In genomic region chr1:24107462-24108225, GRCh38 we compare ENCODE assay signal across 1 cellular context.
TF ChIP-seq lines count a peak whose summit lies in the region.

No MANE protein-coding gene starts in this region.

TF ChIP-seq in A549, 52 proteins besides CTCF, POLR2A, EP300 and RAD21 (continued from another document):
- TF ChIP-seq, protein P1, sequence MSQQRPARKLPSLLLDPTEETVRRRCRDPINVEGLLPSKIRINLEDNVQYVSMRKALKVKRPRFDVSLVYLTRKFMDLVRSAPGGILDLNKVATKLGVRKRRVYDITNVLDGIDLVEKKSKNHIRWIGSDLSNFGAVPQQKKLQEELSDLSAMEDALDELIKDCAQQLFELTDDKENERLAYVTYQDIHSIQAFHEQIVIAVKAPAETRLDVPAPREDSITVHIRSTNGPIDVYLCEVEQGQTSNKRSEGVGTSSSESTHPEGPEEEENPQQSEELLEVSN (IDR thresholded peaks at IDR 0.05; ENCODE audit: borderline replicate concordance, low read depth), result 0 out of 2 replicates have a peak, but pooled peaks have one; percentile 8
